In the genomic region with DNA sequence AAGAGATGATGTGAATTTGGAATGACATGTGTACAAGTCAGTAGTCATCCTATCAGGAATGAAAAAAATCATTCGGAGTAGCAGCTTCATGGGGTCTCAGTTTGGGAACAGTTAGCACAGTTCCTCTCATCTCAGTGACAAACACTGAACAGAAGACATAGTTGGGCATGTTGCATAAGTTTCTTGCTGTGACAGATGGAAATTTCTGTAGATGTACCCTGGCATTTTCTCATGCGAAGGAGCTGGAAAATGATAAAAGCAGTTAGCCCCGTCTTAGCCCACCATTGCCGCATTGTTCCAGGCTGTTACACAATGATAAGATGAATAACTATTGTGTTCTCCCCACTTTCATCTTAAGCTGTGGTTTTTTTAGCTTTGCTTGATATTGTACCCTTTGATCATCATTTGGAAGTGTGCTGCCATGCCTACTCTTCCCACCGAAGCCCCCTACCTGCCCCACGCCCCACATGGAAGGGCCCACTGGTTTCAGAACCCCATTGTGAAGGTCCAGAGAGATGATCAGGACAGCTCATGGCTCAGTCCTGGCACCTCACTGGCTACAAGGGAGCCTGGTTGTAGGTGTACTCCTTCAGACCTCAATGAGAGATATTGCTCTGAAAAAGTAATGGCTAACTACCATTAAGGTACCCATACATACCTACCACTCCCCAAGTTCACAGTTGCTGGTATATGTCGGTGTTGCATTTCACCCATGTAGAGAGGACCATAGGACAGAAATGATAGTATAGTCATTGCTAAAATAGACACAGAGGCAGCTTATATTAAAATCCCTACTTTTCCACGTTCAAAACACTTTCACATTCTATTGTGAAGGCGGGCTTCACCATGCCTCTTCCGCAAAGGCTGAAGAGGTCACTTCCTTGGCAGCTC, we compare ENCODE assay signal across 13 cellular contexts. TPM values are rescaled to one million over a fixed set of nuclear protein-coding genes. Genes with fewer than 3 reads are reported as not detected.
A peak's percentile ranks its signal among the peaks of the same experiment; 100 is the strongest.
DNase-seq lines count a peak whose midpoint lies in the region; ATAC-seq lines count a peak whose summit lies in the region.
"Had no signal": no experiment of that assay in that cellular context is flagged by ENCODE, and none has a peak within 500 bp of the region (broad histone marks: within the 10 kb centered on the region; RNA-seq: fewer than 3 reads in every experiment).

No MANE protein-coding gene starts in this region.

- peaks cover 70% of the 10 kb centered on the region for H3K4me1 Mint-ChIP-seq in activated CD4-positive, alpha-beta memory T cell treated with anti-CD3 and anti-CD28 coated beads, Interleukin-2, amount 10 ng/mL, durations not matched to agents 7 days and 5 days
- peaks cover 11 to 12% of the 10 kb centered on the region in 2 donors for H3K4me1 Mint-ChIP-seq in stimulated activated naive B cell treated with anti-CD40 and anti-IgM and Interleukin-4, amounts not matched to agents 10 μg/mL and 1 μg/mL and 100 μg/mL, for 72 hours

- H3K36me3 Mint-ChIP-seq in activated CD4-positive, alpha-beta memory T cell treated with anti-CD3 and anti-CD28 coated beads, Interleukin-2, amount 10 ng/mL, durations not matched to agents 7 days and 5 days (ENCODE audit: low read depth), result peaks cover 93% of the 10 kb centered on the region
- H3K36me3 Mint-ChIP-seq in stimulated activated naive B cell treated with anti-CD40 and anti-IgM and Interleukin-4, amounts not matched to agents 10 μg/mL and 1 μg/mL and 100 μg/mL, for 72 hours, result peaks cover 70 to 82% of the 10 kb centered on the region in 2 donors

- peak; percentile 68 for DNase-seq in activated effector memory CD4-positive, alpha-beta T cell treated with anti-CD3 and anti-CD28 coated beads, Interleukin-2, amount 50 U/mL, for 16 hours
- DNase-seq in activated effector memory CD4-positive, alpha-beta T cell treated with Interleukin-2 at 50 U/mL for 16 hours, result no peak
- no peak for DNase-seq in activated CD4-positive, alpha-beta memory T cell treated with anti-CD3 and anti-CD28 coated beads, Interleukin-2, amount 10 ng/mL, durations not matched to agents 7 days and 5 days
- DNase-seq in amniotic epithelial cell (ENCODE audit: low read depth), result peak; percentile 31
- DNase-seq in stimulated activated naive B cell treated with anti-CD40 and anti-IgM and Interleukin-4, amounts not matched to agents 10 μg/mL and 1 μg/mL and 100 μg/mL, for 72 hours, result no peak
- DNase-seq: NCI-H1092, NCI-H2227 treated with DMSO at 0.1 percent for 48 hours, right cardiac atrium, tibial artery had no signal

- peak overlapping the region; percentile 64 for H3K4me3 Mint-ChIP-seq in activated CD4-positive, alpha-beta memory T cell treated with anti-CD3 and anti-CD28 coated beads, Interleukin-2, amount 10 ng/mL, durations not matched to agents 7 days and 5 days
- H3K4me3 Mint-ChIP-seq in stimulated activated naive B cell treated with anti-CD40 and anti-IgM and Interleukin-4, amounts not matched to agents 10 μg/mL and 1 μg/mL and 100 μg/mL, for 72 hours, result peak overlapping the region; percentile 10 to 54

- ATAC-seq in stimulated activated naive B cell treated with anti-CD40 and anti-IgM and Interleukin-4, amounts not matched to agents 10 μg/mL and 1 μg/mL and 100 μg/mL, for 72 hours (replicated peaks), result no peak
- ATAC-seq in HG03280 (IDR thresholded peaks at IDR 0.05; ENCODE audit: unreplicated experiment) (no peak), GM19452 (IDR thresholded peaks at IDR 0.05; ENCODE audit: unreplicated experiment) (no peak), HG03460 (IDR thresholded peaks at IDR 0.05; ENCODE audit: unreplicated experiment) (no peak)
- ATAC-seq: right cardiac atrium, SK-N-SH treated with all-trans-retinoic acid at 6 μM for 48 hours had no signal

- H3K27me3 Mint-ChIP-seq in activated CD4-positive, alpha-beta memory T cell treated with anti-CD3 and anti-CD28 coated beads, Interleukin-2, amount 10 ng/mL, durations not matched to agents 7 days and 5 days, result no peaks in the 10 kb centered on the region
- H3K27me3 Mint-ChIP-seq in stimulated activated naive B cell treated with anti-CD40 and anti-IgM and Interleukin-4, amounts not matched to agents 10 μg/mL and 1 μg/mL and 100 μg/mL, for 72 hours, result no peaks in the 10 kb centered on the region

- POLR2A ChIA-PET in activated CD4-positive, alpha-beta memory T cell treated with anti-CD3 and anti-CD28 coated beads, Interleukin-2, amount 10 ng/mL, durations not matched to agents 7 days and 5 days (lab: Charles Lee), result interaction anchor here (0.7 to 9.6 kb wide), 7 partner anchors 9 to 137 kb away, joined by 3 to 97 read pairs (median 4); partner anchors contain the start of gene SFXN1

- H3K9me3 Mint-ChIP-seq in activated CD4-positive, alpha-beta memory T cell treated with anti-CD3 and anti-CD28 coated beads, Interleukin-2, amount 10 ng/mL, durations not matched to agents 7 days and 5 days, result peaks cover 12% of the 10 kb centered on the region
- peaks cover 11 to 16% of the 10 kb centered on the region in 2 donors for H3K9me3 Mint-ChIP-seq in stimulated activated naive B cell treated with anti-CD40 and anti-IgM and Interleukin-4, amounts not matched to agents 10 μg/mL and 1 μg/mL and 100 μg/mL, for 72 hours

- CTCF ChIA-PET in activated CD4-positive, alpha-beta memory T cell treated with anti-CD3 and anti-CD28 coated beads, Interleukin-2, amount 10 ng/mL, durations not matched to agents 7 days and 5 days (lab: Charles Lee), result interaction anchor here (0.9 to 2.5 kb wide), 7 partner anchors 9 to 213 kb away, joined by 3 to 11 read pairs (median 7); no protein-coding TSS in a partner anchor

- peak overlapping the region; percentile 94 for H3K27ac Mint-ChIP-seq in activated CD4-positive, alpha-beta memory T cell treated with anti-CD3 and anti-CD28 coated beads, Interleukin-2, amount 10 ng/mL, durations not matched to agents 7 days and 5 days
- H3K27ac Mint-ChIP-seq in stimulated activated naive B cell treated with anti-CD40 and anti-IgM and Interleukin-4, amounts not matched to agents 10 μg/mL and 1 μg/mL and 100 μg/mL, for 72 hours, result peak overlapping the region; percentile 92

RNA-seq across cellular contexts. Expression of gene SFXN1, which starts 38.8 kb away (rescaled TPM):
- total RNA-seq in activated CD4-positive, alpha-beta memory T cell treated with anti-CD3 and anti-CD28 coated beads, Interleukin-2, amount 10 ng/mL, durations not matched to agents 7 days and 5 days, result 100 to 1,000 TPM; 206 to 216 TPM

Comparison
In these comparisons a context has a peak if more than half of its experiments do, and no peak if none do; other contexts are left out.
1. DNase-seq: peak in activated effector memory CD4-positive, alpha-beta T cell treated with anti-CD3 and anti-CD28 coated beads, Interleukin-2, amount 50 U/mL, for 16 hours (single experiment) and amniotic epithelial cell (single experiment); none in activated effector memory CD4-positive, alpha-beta T cell treated with Interleukin-2 at 50 U/mL for 16 hours (single experiment), activated CD4-positive, alpha-beta memory T cell treated with anti-CD3 and anti-CD28 coated beads, Interleukin-2, amount 10 ng/mL, durations not matched to agents 7 days and 5 days (single experiment) and stimulated activated naive B cell treated with anti-CD40 and anti-IgM and Interleukin-4, amounts not matched to agents 10 μg/mL and 1 μg/mL and 100 μg/mL, for 72 hours (single experiment).